ENCODE assay signal across 36 cellular contexts in genomic region chr17:69275751-69276150, GRCh38. TPM values are rescaled to one million over a fixed set of nuclear protein-coding genes. Genes with fewer than 3 reads are reported as not detected.
"Had no signal": no experiment of that assay in that cellular context is flagged by ENCODE, and none has a peak within 500 bp of the region (broad histone marks: within the 10 kb centered on the region; RNA-seq: fewer than 3 reads in every experiment).

No MANE protein-coding gene starts in this region.

- H3K27me3 ChIP-seq: MG63 had no signal

- DNase-seq: Karpas-422, Kasumi-1, MG63, MM.1S, MV-4-11, NCI-H1048, NCI-H1092, NCI-H1092 treated with DMSO at 0.1 percent for 48 hours, NCI-H1105, NCI-H1105 treated with DMSO at 0.1 percent for 48 hours, NCI-H1417, NCI-H1417 treated with DMSO at 0.1 percent for 48 hours, NCI-H1436, NCI-H1436 treated with DMSO at 0.1 percent for 48 hours, NCI-H146, NCI-H1694, NCI-H1694 treated with DMSO at 0.1 percent for 48 hours, NCI-H187, NCI-H187 treated with DMSO at 0.1 percent for 48 hours, NCI-H1930, NCI-H2029, NCI-H2029 treated with DMSO at 0.1 percent for 48 hours, NCI-H2081, NCI-H2081 treated with DMSO at 0.1 percent for 48 hours, NCI-H2107, NCI-H2171, NCI-H2171 treated with DMSO at 0.1 percent for 48 hours, NCI-H2227 treated with DMSO at 0.1 percent for 48 hours, NCI-H226, NCI-H345, NCI-H446, NCI-H446 treated with DMSO at 0.1 percent for 48 hours, NCI-H510A had no signal

- H3K9me3 ChIP-seq: MG63 had no signal

- H3K9ac ChIP-seq: KMS-11 had no signal

- H3K4me2 ChIP-seq: KMS-11 had no signal

- H3K27ac ChIP-seq: KMS-11 had no signal

- H3K4me3 ChIP-seq: MG63 had no signal

RNA-seq across cellular contexts. Expression of gene ABCA10, which starts 47.1 kb away (rescaled TPM):
- total RNA-seq: LHCN-M2, M059J had no signal

RNA-seq across cellular contexts. Expression of gene ABCA5, which starts 51.2 kb away (rescaled TPM):
- total RNA-seq: M059J had no signal
